11 cellular contexts compared by ENCODE assay signal in the genomic region with DNA sequence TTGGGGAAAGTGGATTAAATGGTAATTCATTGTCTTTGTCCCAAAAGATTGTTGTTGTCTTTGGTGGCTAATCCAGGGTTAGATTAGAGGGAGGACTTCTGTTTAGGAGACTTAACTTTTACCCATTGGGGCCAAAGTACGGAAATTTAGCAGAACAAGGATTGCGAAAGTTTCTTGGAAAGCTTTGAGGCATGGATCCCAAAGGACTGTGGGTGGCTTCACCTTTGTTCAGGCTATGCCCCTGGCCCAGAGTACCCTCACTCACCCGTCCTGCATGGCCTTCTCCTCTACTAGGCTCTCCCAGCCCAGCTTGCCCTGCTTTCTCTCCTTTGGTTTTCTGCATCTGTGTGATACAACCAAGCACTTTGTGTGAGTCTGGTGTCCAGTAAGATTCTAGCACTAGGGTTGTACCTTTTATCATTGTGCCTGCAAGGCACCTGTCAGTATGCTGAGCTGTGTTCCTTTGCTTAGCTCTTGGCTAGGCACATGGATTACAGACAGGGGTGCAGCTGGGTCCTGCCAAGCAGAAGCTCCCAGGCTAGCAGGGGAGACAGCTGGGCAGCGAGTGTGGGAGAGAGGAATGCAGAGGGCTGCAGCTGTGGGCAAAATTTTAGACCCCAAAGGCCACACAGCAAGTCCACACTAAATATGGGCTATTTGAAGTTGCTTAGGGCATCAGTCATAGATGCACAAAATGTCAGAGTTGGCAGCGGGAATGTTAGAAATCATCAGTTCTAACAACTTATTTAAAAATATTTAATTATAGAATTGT. TPM values are rescaled to one million over a fixed set of nuclear protein-coding genes. Genes with fewer than 3 reads are reported as not detected.
DNase-seq lines count a peak whose midpoint lies in the region; ATAC-seq and TF ChIP-seq lines count a peak whose summit lies in the region.
"Had no signal": no experiment of that assay in that cellular context is flagged by ENCODE, and none has a peak within 500 bp of the region (broad histone marks: within the 10 kb centered on the region; RNA-seq: fewer than 3 reads in every experiment).

No MANE protein-coding gene starts in this region.

- peak overlapping the region; percentile 94 for H3K4me3 Mint-ChIP-seq in MCF 10A (ENCODE audit: unreplicated experiment)
- H3K4me3 Mint-ChIP-seq in naive thymus-derived CD8-positive, alpha-beta T cell: peak overlapping the region in 8 of 10 donors; percentile 1 to 95 (median 58)

- peaks cover 7% of the 10 kb centered on the region for H3K36me3 Mint-ChIP-seq in MCF 10A (ENCODE audit: insufficient read depth, unreplicated experiment)
- H3K36me3 Mint-ChIP-seq in naive thymus-derived CD8-positive, alpha-beta T cell: no peaks in the 10 kb centered on the region

- H2AFZ ChIP-seq in mammary epithelial cell (ENCODE audit: low read depth, low read length) (no peak overlapping the region), GM23248 (no peak overlapping the region)

- CTCF ChIA-PET in MCF 10A (lab: Yijun Ruan, JAX): interaction anchor here (0.6 to 2.5 kb wide), 17 partner anchors 7 to 257 kb away, joined by 3 to 11 read pairs (median 4); no protein-coding TSS in a partner anchor
- CTCF ChIA-PET in mammary epithelial cell (lab: Charles Lee; ENCODE audit: low non-redundant PET): no interaction called here

- POLR2A ChIA-PET in MCF 10A (lab: Yijun Ruan, JAX): interaction anchor here (0.6 to 7.6 kb wide), 19 partner anchors 9 to 288 kb away, joined by 3 to 274 read pairs (median 6); a partner anchor contains a TSS
- POLR2A ChIA-PET in naive thymus-derived CD8-positive, alpha-beta T cell (lab: Charles Lee): interaction anchor here (1.1 kb wide), 1 partner anchor 66 kb away, joined by 3 read pairs; no protein-coding TSS in a partner anchor

- TF ChIP-seq CTCF in MCF 10A (IDR thresholded peaks at IDR 0.05; ENCODE audit: unreplicated experiment) (no peak), mammary epithelial cell (conservative IDR thresholded peaks at IDR 0.05 in 1 of 2, IDR thresholded peaks at IDR 0.05 in 1 of 2; ENCODE audit: extremely low read depth in 1 of 2, insufficient read depth in 1 of 2, low read depth in 1 of 2, low read length in 2 of 2) (no peak), choroid plexus epithelial cell (conservative IDR thresholded peaks at IDR 0.05; ENCODE audit: low read depth, low read length) (no peak), upper lobe of right lung (IDR thresholded peaks at IDR 0.05) (no peak)

- H4K20me1 ChIP-seq in mammary epithelial cell (ENCODE audit: insufficient read depth, low read length): no peaks in the 10 kb centered on the region
- H4K20me1 ChIP-seq in GM23248 (ENCODE audit: insufficient read depth): no peaks in the 10 kb centered on the region

- ATAC-seq in naive thymus-derived CD8-positive, alpha-beta T cell: no peak
- ATAC-seq in upper lobe of right lung (no peak), GM18861 (IDR thresholded peaks at IDR 0.05; ENCODE audit: unreplicated experiment) (no peak)

- in situ Hi-C loops in mammary epithelial cell (cut with MboI; ENCODE audit: low sequenced_read_pairs in 2 of 2) (no loop called here), GM23248 (cut with MboI) (no loop called here)

- DNase-seq in MCF 10A (ENCODE audit: unreplicated experiment): no peak
- no peak for DNase-seq in mammary epithelial cell
- no peak for DNase-seq in choroid plexus epithelial cell (ENCODE audit: low read depth)
- DNase-seq in naive thymus-derived CD8-positive, alpha-beta T cell: no peak
- no peak for DNase-seq in upper lobe of right lung
- no peak for DNase-seq in NCI-H2029 (lab: John Stamatoyannopoulos, UW)
- DNase-seq in GM23248: no peak
- DNase-seq: NCI-H345, posterior cingulate gyrus had no signal

- 95% methylated on average over 4 of the region's 5 CpGs for WGBS in mammary epithelial cell (ENCODE audit: low coverage, missing lambda C conversion rate)
- WGBS in GM23248 (ENCODE audit: low coverage in 1 of 2, low lambda C conversion rate in 2 of 2, missing lambda C conversion rate in 2 of 2), 2 experiments: 88 to 94% methylated on average over 5 of the region's 5 CpGs

- H3K9ac ChIP-seq in mammary epithelial cell (ENCODE audit: insufficient read depth, low read length) (no peak overlapping the region), GM23248 (no peak overlapping the region)

- intact Hi-C loops in MCF 10A (cut with micrococcal nuclease) (loop anchor here (5.0 kb wide), 2 partner anchors 44 to 74 kb away; no protein-coding TSS in a partner anchor), mammary epithelial cell (cut with micrococcal nuclease) (loop anchor here (5.0 kb wide), 1 partner anchor 74 kb away; no protein-coding TSS in a partner anchor), upper lobe of right lung (cut with DNase I) (no loop called here)

- no peaks in the 10 kb centered on the region for H3K9me3 ChIP-seq in mammary epithelial cell (replicated peaks; ENCODE audit: insufficient read depth, low read length)
- H3K9me3 ChIP-seq in upper lobe of right lung: no peaks in the 10 kb centered on the region
- no peaks in the 10 kb centered on the region for H3K9me3 ChIP-seq in GM23248 (ENCODE audit: low read depth)
- H3K9me3 ChIP-seq: HAP-1 had no signal

- no peak overlapping the region for H3K27ac Mint-ChIP-seq in MCF 10A (ENCODE audit: low read depth, unreplicated experiment)
- H3K27ac Mint-ChIP-seq in naive thymus-derived CD8-positive, alpha-beta T cell: peak overlapping the region in 4 of 10 donors; percentile 46 to 73 (median 58)

- no peaks in the 10 kb centered on the region for H3K9me2 ChIP-seq in GM23248 (ENCODE audit: insufficient read depth)

- H3F3A ChIP-seq in GM23248 (ENCODE audit: insufficient read depth): no peaks in the 10 kb centered on the region

- no peaks in the 10 kb centered on the region for H3K9me3 Mint-ChIP-seq in MCF 10A (ENCODE audit: unreplicated experiment)
- no peaks in the 10 kb centered on the region for H3K9me3 Mint-ChIP-seq in naive thymus-derived CD8-positive, alpha-beta T cell

- BruUV-seq in MCF 10A (replicated peaks; lab: Mats Ljungman, UMichigan) (no TSS peak), mammary epithelial cell (replicated peaks; lab: Mats Ljungman, UMichigan) (no TSS peak)

- H3K36me3 ChIP-seq in mammary epithelial cell (ENCODE audit: insufficient read depth, low read length) (peaks cover 2% of the 10 kb centered on the region), upper lobe of right lung (no peaks in the 10 kb centered on the region), GM23248 (ENCODE audit: low read depth) (no peaks in the 10 kb centered on the region)

- H3K27me3 ChIP-seq in mammary epithelial cell (ENCODE audit: insufficient read depth, low read length): no peaks in the 10 kb centered on the region
- no peaks in the 10 kb centered on the region for H3K27me3 ChIP-seq in upper lobe of right lung
- peaks cover 37% of the 10 kb centered on the region for H3K27me3 ChIP-seq in GM23248 (replicated peaks; ENCODE audit: insufficient read depth)

- H3K4me1 Mint-ChIP-seq in MCF 10A (ENCODE audit: insufficient read depth, unreplicated experiment): peaks cover 27% of the 10 kb centered on the region
- H3K4me1 Mint-ChIP-seq in naive thymus-derived CD8-positive, alpha-beta T cell: peaks cover 13 to 20% (median 19%) of the 10 kb centered on the region in 4 donors

- dilution Hi-C loops in mammary epithelial cell (cut with HindIII; ENCODE audit: low sequenced_read_pairs): no loop called here

- no peak overlapping the region for H3K4me2 ChIP-seq in mammary epithelial cell (ENCODE audit: insufficient read depth, low read depth, low read length)
- no peak overlapping the region for H3K4me2 ChIP-seq in GM23248 (ENCODE audit: unreplicated experiment)

- H3K27me3 Mint-ChIP-seq in MCF 10A (ENCODE audit: insufficient read depth, unreplicated experiment): no peaks in the 10 kb centered on the region
- H3K27me3 Mint-ChIP-seq in naive thymus-derived CD8-positive, alpha-beta T cell: no peaks in the 10 kb centered on the region

- H3K4me3 ChIP-seq in mammary epithelial cell (replicated peaks in 1 of 3; ENCODE audit: insufficient read depth in 1 of 3, low read depth in 2 of 3, low read length in 3 of 3): peak overlapping the region in 1 of 3 experiments; percentile 86
- peak overlapping the region; percentile 83 for H3K4me3 ChIP-seq in choroid plexus epithelial cell (ENCODE audit: low read depth, low read length)
- peak overlapping the region; percentile 88 for H3K4me3 ChIP-seq in upper lobe of right lung
- no peak overlapping the region for H3K4me3 ChIP-seq in GM23248

- H3K79me2 ChIP-seq in mammary epithelial cell (ENCODE audit: insufficient read depth, low read length) (peaks cover 55% of the 10 kb centered on the region), GM23248 (ENCODE audit: insufficient read depth) (no peaks in the 10 kb centered on the region)

- H3K27ac ChIP-seq in mammary epithelial cell (ENCODE audit: insufficient read depth, low read depth, low read length) (no peak overlapping the region), upper lobe of right lung (no peak overlapping the region), GM23248 (no peak overlapping the region)

- peaks cover 29% of the 10 kb centered on the region for H3K4me1 ChIP-seq in mammary epithelial cell (ENCODE audit: insufficient read depth, low read length)
- H3K4me1 ChIP-seq in upper lobe of right lung: peaks cover 3% of the 10 kb centered on the region
- H3K4me1 ChIP-seq in GM23248 (ENCODE audit: insufficient read depth): 0 out of 2 replicates have a peak, but pooled peaks cover 5% of the 10 kb centered on the region

RNA-seq across cellular contexts. Expression of a gene that starts 3.2 kb away (rescaled TPM):
- total RNA-seq in MCF 10A (2022) (4.3 and 7.1 TPM in 2 replicates), mammary epithelial cell (1 to 10 TPM; 4.2 to 7.0 TPM), upper lobe of right lung (9.8 TPM)
- polyA plus RNA-seq in mammary epithelial cell (2.0 TPM), GM23248 (2016; fragmentation: Nextera tagmentation; extraction: Ambion mirVana) (0.05 and 0.13 TPM in 2 replicates)
- 9.0 TPM for polyA minus RNA-seq in mammary epithelial cell
- 1 to 10 TPM; 7.5 to 8.4 TPM for total RNA-seq in naive thymus-derived CD8-positive, alpha-beta T cell
- polyA plus RNA-seq in naive thymus-derived CD8-positive, alpha-beta T cell: 1 to 10 TPM; 2.4 to 4.7 (median 4.1) TPM
- under 0.01 TPM in 1 of 2 replicates, not detected in the other for total RNA-seq in GM23248 (2014; rRNA removed; shearing (Covaris generic))
